ENCODE assay signal across 10 cellular contexts in genomic region chr16:3007059-3007956, GRCh38. TPM values are rescaled to one million over a fixed set of nuclear protein-coding genes. Genes with fewer than 3 reads are reported as not detected.
DNase-seq lines count a peak whose midpoint lies in the region; ATAC-seq and TF ChIP-seq lines count a peak whose summit lies in the region.
"Had no signal": no experiment of that assay in that cellular context is flagged by ENCODE, and none has a peak within 500 bp of the region (broad histone marks: within the 10 kb centered on the region; RNA-seq: fewer than 3 reads in every experiment).

No MANE protein-coding gene starts in this region.

- H3K79me1 ChIP-seq in trophoblast cell (ENCODE audit: low read length) = peaks cover 42% of the 10 kb centered on the region

- H4K8ac ChIP-seq in trophoblast cell (ENCODE audit: low read depth, low read length) = peak overlapping the region; percentile 72

- H2AFZ ChIP-seq in trophoblast cell (ENCODE audit: insufficient read depth, low read length, poor library complexity) = peak overlapping the region; percentile 50
- H2AFZ ChIP-seq: parathyroid adenoma had no signal

- H3K4ac ChIP-seq in trophoblast cell (ENCODE audit: low read depth, low read length) = peak overlapping the region; percentile 55

- no CpG with 5 or more reads among the region's 13 CpGs for WGBS in trophoblast cell (ENCODE audit: extremely low coverage, insufficient coverage, insufficient read length)

- peak overlapping the region; percentile 98 for H2BK5ac ChIP-seq in trophoblast cell (ENCODE audit: low read depth, low read length, poor library complexity)

- peak overlapping the region; percentile 45 for H3K4me2 ChIP-seq in trophoblast cell (ENCODE audit: low read length)

- H3K36me3 ChIP-seq in endocrine pancreas (ENCODE audit: control insufficient read depth, insufficient read depth, low read length) = no peaks in the 10 kb centered on the region
- H3K36me3 ChIP-seq in trophoblast cell (ENCODE audit: control insufficient read depth in 1 of 2, insufficient read depth in 2 of 2, low read length in 2 of 2) = no peaks in the 10 kb centered on the region
- H3K36me3 ChIP-seq: breast epithelium had no signal

- H3K4me1 ChIP-seq in endocrine pancreas (ENCODE audit: control insufficient read depth, insufficient read depth, low read length) = no peaks in the 10 kb centered on the region
- H3K4me1 ChIP-seq in trophoblast cell (ENCODE audit: control insufficient read depth in 1 of 2, insufficient read depth in 2 of 2, low read length in 2 of 2) = peaks cover 33 to 51% of the 10 kb centered on the region in 2 experiments
- H3K4me1 ChIP-seq: breast epithelium had no signal

- H2AK5ac ChIP-seq in trophoblast cell (ENCODE audit: low read length) = peak overlapping the region; percentile 89

- no peak overlapping the region for H3K23ac ChIP-seq in trophoblast cell (ENCODE audit: low read length)

- no peaks in the 10 kb centered on the region for H3K27me3 ChIP-seq in endocrine pancreas (ENCODE audit: control insufficient read depth, insufficient read depth, low read length)
- no peaks in the 10 kb centered on the region for H3K27me3 ChIP-seq in trophoblast cell (ENCODE audit: insufficient read depth, low read length)

- H4K91ac ChIP-seq in trophoblast cell (ENCODE audit: low read depth, low read length) = peak overlapping the region; percentile 98

- ATAC-seq in HG03280 (IDR thresholded peaks at IDR 0.05; ENCODE audit: unreplicated experiment) = no peak

- peak overlapping the region; percentile 89 for H3K18ac ChIP-seq in trophoblast cell (ENCODE audit: low read length)

- H3K4me3 ChIP-seq in endocrine pancreas (ENCODE audit: control insufficient read depth, insufficient read depth, low read length) (no peak overlapping the region), trophoblast cell (ENCODE audit: low read depth, low read length) (no peak overlapping the region)
- H3K4me3 ChIP-seq: breast epithelium had no signal

- peaks cover 9% of the 10 kb centered on the region for H3K79me2 ChIP-seq in trophoblast cell (ENCODE audit: control insufficient read depth, insufficient read depth, low read length, poor library complexity)

- DNase-seq in GM19238 (ENCODE audit: insufficient read length, low spot score) = peak; percentile 48
- DNase-seq in NOMO-1 treated with dmso at 0.1 percent for 144 hours (lab: John Stamatoyannopoulos, UW; ENCODE audit: unreplicated experiment) = peak; percentile 46
- no peak for DNase-seq in trophoblast cell
- DNase-seq in GM10248 (ENCODE audit: extremely low spot score) = no peak
- DNase-seq in kidney glomerular epithelial cell (lab: John Stamatoyannopoulos, UW) = no peak
- DNase-seq: NCI-H1417 treated with DMSO at 0.1 percent for 48 hours had no signal

- peak overlapping the region; percentile 38 for H4K12ac ChIP-seq in trophoblast cell (ENCODE audit: low read depth, low read length)

- H2BK12ac ChIP-seq in trophoblast cell (ENCODE audit: low read length) = peak overlapping the region; percentile 85

- TF ChIP-seq CTCF in GM10248 (IDR thresholded peaks at IDR 0.05; ENCODE audit: control extremely low read depth, extremely low read depth, low read depth, missing control alignments) = no peak

- H2BK120ac ChIP-seq in trophoblast cell (ENCODE audit: insufficient read depth, low read length, poor library complexity) = peak overlapping the region; percentile 87

- H3K9ac ChIP-seq in endocrine pancreas (ENCODE audit: control insufficient read depth, insufficient read depth, low read length) (peak overlapping the region; percentile 16), trophoblast cell (ENCODE audit: low read length) (no peak overlapping the region)
- H3K9ac ChIP-seq: parathyroid adenoma had no signal

- H3K9me3 ChIP-seq in endocrine pancreas (ENCODE audit: control insufficient read depth, low read length) = no peaks in the 10 kb centered on the region
- no peaks in the 10 kb centered on the region for H3K9me3 ChIP-seq in trophoblast cell (ENCODE audit: insufficient read depth, low read depth, low read length)
- H3K9me3 ChIP-seq: breast epithelium had no signal

- peak overlapping the region; percentile 78 for H3K14ac ChIP-seq in trophoblast cell (ENCODE audit: low read length)

- POLR2A ChIA-PET in GM10248 (lab: Yijun Ruan, JAX) = no interaction called here

- CTCF ChIA-PET in GM10248 (lab: Yijun Ruan, JAX) = interaction anchor here (1.2 to 11.8 kb wide), 4 partner anchors 18 to 122 kb away, joined by 3 to 231 read pairs (median 4); partner anchors contain the start of genes CLDN6, HCFC1R1, THOC6 and TNFRSF12A

- H3K27ac ChIP-seq in trophoblast cell (ENCODE audit: low read depth, low read length) = peak overlapping the region; percentile 100
- H3K27ac ChIP-seq: breast epithelium, parathyroid adenoma had no signal

RNA-seq across cellular contexts. Expression of gene CLDN9, which starts 5.4 kb away (rescaled TPM):
- polyA plus RNA-seq in trophoblast cell (2013) = 0.40 and 0.62 TPM in 2 replicates

RNA-seq across cellular contexts. Expression of gene CLDN6, which starts 10.7 kb away (rescaled TPM):
- polyA plus RNA-seq in trophoblast cell (2013) = 719 and 729 TPM in 2 replicates

RNA-seq across cellular contexts. Expression of gene TNFRSF12A, which starts 12.9 kb away (rescaled TPM):
- 120 and 121 TPM in 2 replicates for polyA plus RNA-seq in trophoblast cell (2013)

RNA-seq across cellular contexts. Expression of gene HCFC1R1, which starts 16.4 kb away (rescaled TPM):
- 124 TPM in 2 replicates for polyA plus RNA-seq in trophoblast cell (2013)

RNA-seq across cellular contexts. Expression of gene THOC6, which starts 16.5 kb away (rescaled TPM):
- 26.2 and 26.7 TPM in 2 replicates for polyA plus RNA-seq in trophoblast cell (2013)

Comparison
In these comparisons a context has a peak if more than half of its experiments do, and no peak if none do; other contexts are left out.
1. DNase-seq: peak in GM19238 (single experiment) and NOMO-1 treated with dmso at 0.1 percent for 144 hours (single experiment); none in trophoblast cell (0 of 2), GM10248 (single experiment) and kidney glomerular epithelial cell (single experiment).